Comparison of ENCODE assay signal across 8 cellular contexts in the genomic region with DNA sequence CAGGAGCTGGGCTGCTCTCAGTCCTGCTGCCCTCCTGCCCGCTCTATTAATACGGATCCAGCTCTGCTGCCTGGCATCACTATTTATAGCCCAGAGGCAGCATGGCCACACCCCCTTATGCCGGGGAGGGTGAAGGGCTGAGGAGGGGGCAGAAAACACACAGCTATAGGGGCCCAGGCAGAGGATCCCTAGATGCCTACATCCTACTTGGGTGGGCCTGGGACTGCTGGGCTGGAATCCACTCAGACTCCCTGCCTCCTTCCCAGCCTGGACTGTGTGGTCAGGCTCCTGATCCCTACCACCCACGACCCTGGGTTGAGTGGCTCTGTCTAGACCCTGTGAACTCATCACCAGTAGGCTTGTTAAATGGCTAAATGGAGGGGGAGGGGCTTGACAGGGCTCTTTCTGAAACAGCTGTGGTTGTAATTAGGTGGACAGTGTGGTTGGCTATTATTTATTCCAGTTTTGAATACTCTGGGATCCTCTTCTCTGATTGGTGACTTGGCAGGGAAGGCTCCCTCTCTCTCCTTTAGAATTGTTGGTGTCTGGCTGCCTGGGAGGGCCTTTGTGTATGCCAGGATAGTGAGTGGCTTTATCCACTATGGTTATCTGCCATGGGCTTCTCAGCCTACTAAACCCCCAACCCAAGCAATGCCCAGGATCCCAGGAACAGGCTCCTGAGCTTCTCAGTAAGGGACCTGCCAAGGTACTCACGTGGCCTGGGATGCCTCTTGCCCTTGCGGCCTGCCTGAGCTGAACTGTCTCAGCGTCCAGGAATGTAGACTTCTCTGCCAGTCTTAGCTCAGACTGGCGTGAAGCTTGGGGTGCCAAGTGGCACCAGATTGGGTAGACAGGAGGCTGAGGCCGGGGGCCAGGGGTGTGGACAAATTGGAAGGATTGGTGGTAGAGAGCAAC. TPM values are rescaled to one million over a fixed set of nuclear protein-coding genes. Genes with fewer than 3 reads are reported as not detected.
DNase-seq lines count a peak whose midpoint lies in the region; ATAC-seq and TF ChIP-seq lines count a peak whose summit lies in the region.

No MANE protein-coding gene starts in this region.

- no peak for ATAC-seq in GM18907 (IDR thresholded peaks at IDR 0.05; ENCODE audit: unreplicated experiment)

- POLR2A ChIA-PET in HEK293T (lab: Yijun Ruan, JAX) = interaction anchor here (1.4 to 3.4 kb wide), 5 partner anchors 10 to 28 kb away, joined by 3 to 31 read pairs (median 15); partner anchors contain the start of gene PHLDB1

- DNase-seq in NCI-H2171 treated with DMSO at 0.1 percent for 48 hours (lab: John Stamatoyannopoulos, UW) (peak; percentile 28), NCI-H2171 (lab: John Stamatoyannopoulos, UW) (no peak), SK-N-DZ (ENCODE audit: low spot score) (peak; percentile 77), glomerular visceral epithelial cell (ENCODE audit: extremely low spot score) (peak; percentile 94), putamen (ENCODE audit: low spot score) (peak; percentile 31), HEK293T (ENCODE audit: extremely low spot score) (no peak)
- DNase-seq in activated CD8-positive, alpha-beta memory T cell treated with anti-CD3 and anti-CD28 coated beads, Interleukin-2, amount 50 U/mL, for 48 hours = no peak

- CTCF ChIA-PET in HEK293T (lab: Yijun Ruan, JAX) = interaction anchor here (2.9 kb wide), 1 partner anchor 37 kb away, joined by 15 read pairs; no protein-coding TSS in a partner anchor

TF ChIP-seq in HEK293T, 16 proteins besides CTCF, POLR2A, EP300 and RAD21:
- TF ChIP-seq ARNT (IDR thresholded peaks at IDR 0.05) (no peak), SP1 (IDR thresholded peaks at IDR 0.05) (no peak), L3MBTL2 (conservative IDR thresholded peaks at IDR 0.05) (no peak), FOXK2 (IDR thresholded peaks at IDR 0.05) (no peak), TARDBP (IDR thresholded peaks at IDR 0.05) (no peak), ZNF384 (IDR thresholded peaks at IDR 0.05) (no peak), CTBP1 (IDR thresholded peaks at IDR 0.05; ENCODE audit: borderline replicate concordance) (no peak), HDGF (IDR thresholded peaks at IDR 0.05; ENCODE audit: borderline replicate concordance) (no peak), BHLHE40 (IDR thresholded peaks at IDR 0.05; ENCODE audit: borderline replicate concordance) (no peak), FOXA1 (IDR thresholded peaks at IDR 0.05) (no peak), LEF1 (IDR thresholded peaks at IDR 0.05; ENCODE audit: borderline replicate concordance) (no peak), FOXM1 (IDR thresholded peaks at IDR 0.05; ENCODE audit: borderline replicate concordance) (no peak), SUZ12 (IDR thresholded peaks at IDR 0.05) (no peak), NFRKB (IDR thresholded peaks at IDR 0.05) (no peak), ELF4 (IDR thresholded peaks at IDR 0.05) (no peak)
- TF ChIP-seq, protein P1, sequence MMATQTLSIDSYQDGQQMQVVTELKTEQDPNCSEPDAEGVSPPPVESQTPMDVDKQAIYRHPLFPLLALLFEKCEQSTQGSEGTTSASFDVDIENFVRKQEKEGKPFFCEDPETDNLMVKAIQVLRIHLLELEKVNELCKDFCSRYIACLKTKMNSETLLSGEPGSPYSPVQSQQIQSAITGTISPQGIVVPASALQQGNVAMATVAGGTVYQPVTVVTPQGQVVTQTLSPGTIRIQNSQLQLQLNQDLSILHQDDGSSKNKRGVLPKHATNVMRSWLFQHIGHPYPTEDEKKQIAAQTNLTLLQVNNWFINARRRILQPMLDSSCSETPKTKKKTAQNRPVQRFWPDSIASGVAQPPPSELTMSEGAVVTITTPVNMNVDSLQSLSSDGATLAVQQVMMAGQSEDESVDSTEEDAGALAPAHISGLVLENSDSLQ (IDR thresholded peaks at IDR 0.05) = no peak

RNA-seq across cellular contexts. Expression of gene PHLDB1, which starts 15.2 kb away (rescaled TPM):
- polyA plus RNA-seq in SK-N-DZ (2014; cell fraction: cytosol; rRNA removed) = 15.0 and 25.3 TPM in 2 replicates
- polyA plus RNA-seq in SK-N-DZ (2014; cell fraction: nucleus; rRNA removed) = 24.2 and 28.0 TPM in 2 replicates

RNA-seq across cellular contexts. Expression of gene ARCN1, which starts 50.4 kb away (rescaled TPM):
- 55.8 and 60.4 TPM in 2 replicates for polyA plus RNA-seq in SK-N-DZ (2014; cell fraction: cytosol; rRNA removed)
- 11.8 and 17.9 TPM in 2 replicates for polyA plus RNA-seq in SK-N-DZ (2014; cell fraction: nucleus; rRNA removed)

RNA-seq across cellular contexts. Expression of gene TREH, which starts 56.8 kb away (rescaled TPM):
- polyA plus RNA-seq in SK-N-DZ (2014; cell fraction: cytosol; rRNA removed) = not detected in 2 replicates
- not detected in 2 replicates for polyA plus RNA-seq in SK-N-DZ (2014; cell fraction: nucleus; rRNA removed)

RNA-seq across cellular contexts. Expression of gene IFT46, which starts 56.9 kb away (rescaled TPM):
- 30.4 and 53.9 TPM in 2 replicates for polyA plus RNA-seq in SK-N-DZ (2014; cell fraction: cytosol; rRNA removed)
- polyA plus RNA-seq in SK-N-DZ (2014; cell fraction: nucleus; rRNA removed) = 30.9 and 32.9 TPM in 2 replicates

Comparison
In these comparisons a context has a peak if more than half of its experiments do, and no peak if none do; other contexts are left out.
1. DNase-seq: peak in NCI-H2171 treated with DMSO at 0.1 percent for 48 hours (single experiment), SK-N-DZ (single experiment), glomerular visceral epithelial cell (single experiment) and putamen (single experiment); none in NCI-H2171 (single experiment), activated CD8-positive, alpha-beta memory T cell treated with anti-CD3 and anti-CD28 coated beads, Interleukin-2, amount 50 U/mL, for 48 hours (single experiment) and HEK293T (single experiment).